Comparison of ENCODE assay signal across 20 cellular contexts in genomic region chr11:131581006-131581405, GRCh38.
A peak's percentile ranks its signal among the peaks of the same experiment; 100 is the strongest.
DNase-seq lines count a peak whose midpoint lies in the region; ATAC-seq and TF ChIP-seq lines count a peak whose summit lies in the region.
"Had no signal": no experiment of that assay in that cellular context is flagged by ENCODE, and none has a peak within 500 bp of the region (broad histone marks: within the 10 kb centered on the region; RNA-seq: fewer than 3 reads in every experiment).

No MANE protein-coding gene starts in this region.

- H3K79me2 ChIP-seq in smooth muscle cell (ENCODE audit: low read depth): no peaks in the 10 kb centered on the region

- TF ChIP-seq POLR2A in NB4 (IDR thresholded peaks at IDR 0.05; ENCODE audit: extremely low read depth, insufficient read length): no peak

- no peaks in the 10 kb centered on the region for H3F3A ChIP-seq in smooth muscle cell (ENCODE audit: low read depth)

- intact Hi-C loops in dorsolateral prefrontal cortex (cut with DNase I): loop anchor here in 1 of 2 donors (10.0 kb wide), 1 partner anchor 206 kb away; the partner anchor contains the start of gene NTM

- H3K4me3 ChIP-seq in NB4 (ENCODE audit: low read depth, low read length) (no peak overlapping the region), dorsolateral prefrontal cortex (no peak overlapping the region), smooth muscle cell (no peak overlapping the region)
- H3K4me3 ChIP-seq: A549 had no signal

- DNase-seq in Daoy (ENCODE audit: low read depth) (peak; percentile 39), NB4 (ENCODE audit: low read depth) (peak; percentile 7), dorsolateral prefrontal cortex (no peak), smooth muscle cell (lab: John Stamatoyannopoulos, UW; ENCODE audit: unreplicated experiment) (no peak), NCI-H526 treated with DMSO at 0.1 percent for 48 hours (lab: John Stamatoyannopoulos, UW) (no peak)
- DNase-seq in stimulated activated CD8-positive, alpha-beta memory T cell treated with anti-CD3 and anti-CD28 coated beads, Interleukin-4, amount 100 ng/mL, for 48 hours: no peak
- DNase-seq: AML-193; CD4-positive, CD25-positive, alpha-beta regulatory T cell; HFFc6; KBM-7; NCI-H1092; NCI-H1694; NCI-H2227 treated with DMSO at 0.1 percent for 48 hours; NCI-H524 treated with DMSO at 0.1 percent for 48 hours; OCI-M1; RPMI8226; SIG-M5 had no signal

- H3K36me3 ChIP-seq in smooth muscle cell (ENCODE audit: low read depth): no peaks in the 10 kb centered on the region

- no peak overlapping the region for H2AFZ ChIP-seq in smooth muscle cell (ENCODE audit: low read depth)

- H3K27me3 ChIP-seq in dorsolateral prefrontal cortex: no peaks in the 10 kb centered on the region
- H3K27me3 ChIP-seq in smooth muscle cell (ENCODE audit: low read depth): peaks cover 13% of the 10 kb centered on the region

- H4K20me1 ChIP-seq in smooth muscle cell (ENCODE audit: low read depth): no peaks in the 10 kb centered on the region

- no peak for ATAC-seq in GM18498 (IDR thresholded peaks at IDR 0.05; ENCODE audit: unreplicated experiment)
- ATAC-seq in activated CD4-positive, CD25-positive, alpha-beta regulatory T cell treated with anti-CD3 and anti-CD28 coated beads, Interleukin-2, amount 50 U/mL, for 24 hours: no peak
- ATAC-seq: A549 had no signal

- no peak overlapping the region for H3K4me2 ChIP-seq in smooth muscle cell
- H3K4me2 ChIP-seq: A549 had no signal

- 87% methylated on average over 5 of the region's 5 CpGs for WGBS in smooth muscle cell (ENCODE audit: low lambda C conversion rate)

- H3K9ac ChIP-seq in smooth muscle cell (ENCODE audit: low read depth): no peak overlapping the region

- H3K27ac ChIP-seq in dorsolateral prefrontal cortex (peak overlapping the region; percentile 80 to 100 (median 98)), smooth muscle cell (ENCODE audit: low read depth) (peak overlapping the region; percentile 77)
- H3K27ac ChIP-seq: A549 had no signal

- no peak for TF ChIP-seq CTCF in NB4 (IDR thresholded peaks at IDR 0.05; ENCODE audit: low read depth, low read length)
- TF ChIP-seq CTCF in dorsolateral prefrontal cortex (IDR thresholded peaks at IDR 0.05 in 54 of 56, conservative IDR thresholded peaks at IDR 0.05 in 2 of 56; ENCODE audit: low read depth in 1 of 56, partially characterized antibody in 56 of 56): no peak
- no peak for TF ChIP-seq CTCF in smooth muscle cell (IDR thresholded peaks at IDR 0.05; ENCODE audit: borderline replicate concordance, insufficient read depth, poor library complexity, severe bottlenecking)

- no peaks in the 10 kb centered on the region for H3K4me1 ChIP-seq in smooth muscle cell (ENCODE audit: low read depth)
- H3K4me1 ChIP-seq: A549 had no signal

- no peaks in the 10 kb centered on the region for H3K9me3 ChIP-seq in smooth muscle cell (replicated peaks; ENCODE audit: low read depth)
- H3K9me3 ChIP-seq: A549 had no signal

Comparison
In these comparisons a context has a peak if more than half of its experiments do, and no peak if none do; other contexts are left out.
1. DNase-seq: peak in Daoy (single experiment) and NB4 (single experiment); none in dorsolateral prefrontal cortex (0 of 10), smooth muscle cell (single experiment), stimulated activated CD8-positive, alpha-beta memory T cell treated with anti-CD3 and anti-CD28 coated beads, Interleukin-4, amount 100 ng/mL, for 48 hours (single experiment) and NCI-H526 treated with DMSO at 0.1 percent for 48 hours (single experiment).